13 cellular contexts compared by ENCODE assay signal in the genomic region with DNA sequence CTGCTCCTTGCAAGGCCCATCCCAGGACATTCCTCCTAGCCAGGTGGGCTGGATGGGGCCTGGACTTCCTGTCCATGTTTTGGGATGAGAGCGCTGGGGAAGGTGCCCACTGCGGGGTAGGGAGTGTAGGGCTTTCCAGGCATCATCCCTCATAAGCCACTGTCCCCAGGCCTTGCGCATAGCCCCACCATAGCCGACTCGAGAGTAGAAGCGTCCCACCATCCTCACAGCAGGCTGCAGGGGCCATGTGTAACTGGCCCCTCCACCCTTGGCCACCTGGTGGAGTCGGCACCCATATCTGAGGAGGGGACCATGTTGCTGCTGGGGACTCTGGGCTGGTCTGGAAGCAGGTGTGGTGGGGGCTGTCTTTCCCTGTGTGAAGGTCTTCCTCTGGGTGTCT. TPM values are rescaled to one million over a fixed set of nuclear protein-coding genes. Genes with fewer than 3 reads are reported as not detected.
DNase-seq lines count a peak whose midpoint lies in the region; ATAC-seq, FAIRE-seq and TF ChIP-seq lines count a peak whose summit lies in the region.
"Had no signal": no experiment of that assay in that cellular context is flagged by ENCODE, and none has a peak within 500 bp of the region (broad histone marks: within the 10 kb centered on the region; RNA-seq: fewer than 3 reads in every experiment).

No MANE protein-coding gene starts in this region.

- peaks cover 4% of the 10 kb centered on the region for H3K36me3 ChIP-seq in A673 (ENCODE audit: insufficient read depth, low read length, poor library complexity, severe bottlenecking)
- no peaks in the 10 kb centered on the region for H3K36me3 ChIP-seq in aorta (ENCODE audit: control insufficient read depth in 1 of 2, insufficient read depth in 2 of 2, low read length in 1 of 2)
- peaks cover 11% of the 10 kb centered on the region; the same call in 1 of the 2 replicates for H3K36me3 ChIP-seq in MG63

- H3K4me1 Mint-ChIP-seq in naive B cell: peaks cover 66 to 96% (median 93%) of the 10 kb centered on the region in 3 donors

- POLR2A ChIA-PET in A673 (lab: Charles Lee; ENCODE audit: low non-redundant PET): no interaction called here

- H3K9me3 ChIP-seq in A673 (ENCODE audit: low read depth, low read length, poor library complexity, severe bottlenecking) (no peaks in the 10 kb centered on the region), aorta (ENCODE audit: control insufficient read depth, low read length) (no peaks in the 10 kb centered on the region), MG63 (no peaks in the 10 kb centered on the region)

- TF ChIP-seq CTCF in A673 (conservative IDR thresholded peaks at IDR 0.05; ENCODE audit: low read depth, low read length): no peak

- no peak; the same call in 1 of the 2 replicates for TF ChIP-seq POLR2A in GM12891 (IDR thresholded peaks at IDR 0.05; ENCODE audit: low read depth, low read length)

- H3K4me1 ChIP-seq in A673 (ENCODE audit: insufficient read depth, low read length, poor library complexity, severe bottlenecking) (peaks cover 73% of the 10 kb centered on the region), aorta (ENCODE audit: control insufficient read depth in 1 of 2, insufficient read depth in 2 of 2, low read length in 2 of 2) (no peaks in the 10 kb centered on the region)

- no peaks in the 10 kb centered on the region for H3K36me3 Mint-ChIP-seq in naive B cell

- in situ Hi-C loops in KBM-7 (cut with MboI; ENCODE audit: low pct_unique_long_range_greater_than_20kb, low sequenced_read_pairs): no loop called here

- H3K4me3 ChIP-seq in A673 (ENCODE audit: low read depth, low read length, poor library complexity, severe bottlenecking) (no peak overlapping the region), aorta (ENCODE audit: low read length in 2 of 2) (no peak overlapping the region), MG63 (no peak overlapping the region)

- CTCF ChIA-PET in A673 (lab: Charles Lee): no interaction called here

- FAIRE-seq in GM12891 (lab: Jason Lieb, UNC): no peak
- FAIRE-seq: D721Med had no signal

- H3K27me3 ChIP-seq in A673 (replicated peaks; ENCODE audit: insufficient read depth, low read depth, low read length, poor library complexity) (no peaks in the 10 kb centered on the region), aorta (ENCODE audit: control insufficient read depth in 1 of 2, insufficient read depth in 2 of 2, low read length in 1 of 2) (no peaks in the 10 kb centered on the region), MG63 (no peaks in the 10 kb centered on the region)

- DNase-seq in A673 (ENCODE audit: low spot score) (no peak), GM12891 (ENCODE audit: insufficient read length, low spot score) (no peak), naive B cell (no peak), KBM-7 (no peak), left colon (no peak), aorta (no peak), MG63 (no peak)
- DNase-seq: activated CD4-positive, alpha-beta T cell treated with anti-CD3 and anti-CD28 coated beads for 1 hour; kidney glomerular epithelial cell; RPMI8226 had no signal

- H3K27ac ChIP-seq in A673 (ENCODE audit: low read depth, low read length, poor library complexity, severe bottlenecking) (peak overlapping the region; percentile 79), angular gyrus (ENCODE audit: low read depth, low read length) (peak overlapping the region; percentile 51), aorta (ENCODE audit: low read depth in 1 of 2, low read length in 2 of 2) (no peak overlapping the region)

- no peaks in the 10 kb centered on the region for H3K27me3 Mint-ChIP-seq in naive B cell

- WGBS in aorta, 2 donors: 84 to 87% methylated on average over 7 of the region's 7 CpGs

- H3K4me3 Mint-ChIP-seq in naive B cell: peak overlapping the region in 7 of 8 donors; percentile 68 to 95 (median 78)

- H3K9me3 Mint-ChIP-seq in naive B cell: no peaks in the 10 kb centered on the region

- H3K27ac Mint-ChIP-seq in naive B cell: peak overlapping the region; percentile 83 to 100 (median 99)
- H3K27ac Mint-ChIP-seq: progenitor cell of endocrine pancreas had no signal

- no peak for ATAC-seq in naive B cell (ENCODE audit: low read depth in 2 of 2)
- ATAC-seq in left colon: no peak
- ATAC-seq in aorta (ENCODE audit: low FRiP score): no peak

- BruUV-seq in A673 (replicated peaks; lab: Mats Ljungman, UMichigan): no TSS peak

- intact Hi-C loops in A673 (cut with micrococcal nuclease; ENCODE audit: unreplicated experiment) (no loop called here), left colon (cut with DNase I, micrococcal nuclease) (no loop called here), aorta (cut with DNase I) (no loop called here)

TF ChIP-seq in GM12891, 5 proteins besides CTCF, POLR2A, EP300 and RAD21:
- TF ChIP-seq PAX5 (IDR thresholded peaks at IDR 0.05; ENCODE audit: insufficient read depth, low read length, severe bottlenecking) (no peak), POU2F2 (IDR thresholded peaks at IDR 0.05; ENCODE audit: low read depth, low read length) (no peak), POLR2AphosphoS5 (IDR thresholded peaks at IDR 0.05; ENCODE audit: low read depth, low read length) (peak; percentile 31; the same call in 1 of the 2 replicates), TAF1 (IDR thresholded peaks at IDR 0.05; ENCODE audit: low read depth, low read length) (no peak), SPI1 (IDR thresholded peaks at IDR 0.05; ENCODE audit: low read depth, low read length) (no peak)

RNA-seq across cellular contexts. Expression of a gene that starts 30.5 kb away (rescaled TPM):
- 109 and 133 TPM in 2 replicates for total RNA-seq in A673 (2021)
- polyA plus RNA-seq in GM12891 (2012; ENCODE audit: low read depth, missing spikeins): 16.7 TPM
- 10 to 100 TPM in 1 of 6 donors, 1 to 10 TPM in 5; 3.6 to 10.4 (median 4.5) TPM for polyA plus RNA-seq in naive B cell (ENCODE audit: low read depth in 6 of 6)
- 10 to 100 TPM; 22.9 to 27.1 TPM for total RNA-seq in left colon
- total RNA-seq in aorta: 10 to 100 TPM; 34.4 to 45.5 TPM
- polyA plus RNA-seq in aorta: 10 to 100 TPM; 11.4 to 12.6 TPM
- total RNA-seq in MG63 (2014; rRNA removed; shearing (Covaris generic); ENCODE audit: low replicate concordance): 12.8 and 15.8 TPM in 2 replicates

Comparison
In these comparisons a context has a peak if more than half of its experiments do, and no peak if none do; other contexts are left out.
1. H3K27ac ChIP-seq: peak in A673 (single experiment) and angular gyrus (single experiment); none in aorta (0 of 2).